19 cellular contexts compared by ENCODE assay signal in the genomic region with DNA sequence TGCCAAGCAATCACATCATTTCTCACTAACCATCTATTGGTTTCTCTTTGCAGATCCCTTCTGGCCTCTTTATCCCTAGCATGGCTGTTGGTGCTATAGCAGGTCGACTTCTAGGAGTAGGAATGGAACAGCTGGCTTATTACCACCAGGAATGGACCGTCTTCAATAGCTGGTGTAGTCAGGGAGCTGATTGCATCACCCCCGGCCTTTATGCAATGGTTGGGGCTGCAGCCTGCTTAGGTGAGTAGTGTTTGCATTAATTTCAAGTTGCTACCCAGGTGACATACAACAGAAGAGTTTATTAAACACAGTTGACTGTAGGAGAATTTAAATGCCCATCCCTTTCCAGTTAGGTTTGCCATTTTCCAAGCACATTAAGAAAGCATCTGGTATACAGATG.
DNase-seq lines count a peak whose midpoint lies in the region; ATAC-seq, FAIRE-seq and TF ChIP-seq lines count a peak whose summit lies in the region.
"Had no signal": no experiment of that assay in that cellular context is flagged by ENCODE, and none has a peak within 500 bp of the region (broad histone marks: within the 10 kb centered on the region; RNA-seq: fewer than 3 reads in every experiment).

No MANE protein-coding gene starts in this region.

- H3K36me3 ChIP-seq in bronchial epithelial cell (ENCODE audit: control insufficient read depth, insufficient read depth, low read length) (no peaks in the 10 kb centered on the region), HepG2 (replicated peaks in 1 of 2; ENCODE audit: control insufficient read depth in 1 of 2, insufficient read depth in 2 of 2, low read length in 2 of 2) (peaks cover 0 to 4% of the 10 kb centered on the region in 2 experiments; a peak in 1 of 5 replicates), lung (ENCODE audit: control insufficient read depth in 2 of 2, insufficient read depth in 2 of 2, low read length in 2 of 2) (peaks cover 2 to 3% of the 10 kb centered on the region in 2 donors)
- H3K36me3 ChIP-seq: BLaER1, HAP-1 had no signal

- WGBS in HepG2 (ENCODE audit: low lambda C conversion rate), result no CpG with 5 or more reads among the region's 3 CpGs
- 49 to 70% methylated on average over 3 of the region's 3 CpGs for WGBS in lung, 2 donors

- CTCF ChIA-PET in HepG2 (lab: Yijun Ruan, JAX; ENCODE audit: low intra/inter-chr PET ratio, low total read pairs), result no interaction called here

- no peak overlapping the region for H3K9ac ChIP-seq in HepG2 (ENCODE audit: insufficient read depth, low read depth, low read length)
- H3K9ac ChIP-seq: BLaER1 had no signal

- no peak overlapping the region for H3K4me2 ChIP-seq in HepG2 (ENCODE audit: low read depth, low read length)
- H3K4me2 ChIP-seq: A549, BLaER1 had no signal

- TF ChIP-seq CTCF in bronchial epithelial cell (IDR thresholded peaks at IDR 0.05; ENCODE audit: insufficient read depth, low read length, severe bottlenecking) (no peak), HepG2 (CRISPR knock-in tag; IDR thresholded peaks at IDR 0.05) (no peak), lung (IDR thresholded peaks at IDR 0.05; ENCODE audit: control extremely low read depth, extremely low read depth) (no peak)

- no peaks in the 10 kb centered on the region for H3K27me3 Mint-ChIP-seq in activated T-helper 17 cell treated with anti-CD3 and anti-CD28 coated beads, Interleukin-2, amount 50 U/mL, for 72 hours
- H3K27me3 Mint-ChIP-seq: CD4-positive, alpha-beta memory T cell had no signal

- H3K9me3 Mint-ChIP-seq in activated T-helper 17 cell treated with anti-CD3 and anti-CD28 coated beads, Interleukin-2, amount 50 U/mL, for 72 hours, result no peaks in the 10 kb centered on the region
- H3K9me3 Mint-ChIP-seq: CD14-positive monocyte; CD4-positive, alpha-beta memory T cell had no signal

- POLR2A ChIA-PET in HepG2 (lab: Yijun Ruan, JAX), result no interaction called here

- no peaks in the 10 kb centered on the region for H3K4me1 Mint-ChIP-seq in activated T-helper 17 cell treated with anti-CD3 and anti-CD28 coated beads, Interleukin-2, amount 50 U/mL, for 72 hours
- H3K4me1 Mint-ChIP-seq: CD14-positive monocyte; CD4-positive, alpha-beta memory T cell had no signal

- intact Hi-C loops in HepG2 (cut with micrococcal nuclease; ENCODE audit: unreplicated experiment), result no loop called here
- intact Hi-C loops in posterior cingulate gyrus (cut with DNase I), result no loop called here
- intact Hi-C loops in left cardiac atrium (cut with DNase I), result no loop called here

- BruUV-seq in HepG2 (replicated peaks; lab: Mats Ljungman, UMichigan), result no TSS peak

- H3K27ac Mint-ChIP-seq in activated T-helper 17 cell treated with anti-CD3 and anti-CD28 coated beads, Interleukin-2, amount 50 U/mL, for 72 hours, result no peak overlapping the region
- H3K27ac Mint-ChIP-seq: CD14-positive monocyte; CD4-positive, alpha-beta memory T cell had no signal

- ATAC-seq in HepG2, result no peak
- ATAC-seq in lung (ENCODE audit: insufficient read depth, low FRiP score), result no peak
- no peak for ATAC-seq in left cardiac atrium
- no peak for ATAC-seq in activated T-helper 17 cell treated with anti-CD3 and anti-CD28 coated beads, Interleukin-2, amount 50 U/mL, for 72 hours (replicated peaks)
- ATAC-seq: A549, GM12878 had no signal

- peaks cover 9% of the 10 kb centered on the region for H3K4me1 ChIP-seq in HepG2 (ENCODE audit: insufficient read depth, low read length)
- H3K4me1 ChIP-seq in lung (ENCODE audit: control insufficient read depth in 2 of 2, insufficient read depth in 2 of 2, low read length in 2 of 2), result no peaks in the 10 kb centered on the region
- H3K4me1 ChIP-seq: A549, HAP-1 had no signal

- H3K36me3 Mint-ChIP-seq in activated T-helper 17 cell treated with anti-CD3 and anti-CD28 coated beads, Interleukin-2, amount 50 U/mL, for 72 hours (ENCODE audit: low read depth), result no peaks in the 10 kb centered on the region

- H3K9me3 ChIP-seq in HepG2 (ENCODE audit: low read length), result no peaks in the 10 kb centered on the region
- H3K9me3 ChIP-seq in lung (ENCODE audit: control insufficient read depth in 2 of 2, insufficient read depth in 1 of 2, low read length in 1 of 2), result peaks cover 0 to 1% of the 10 kb centered on the region in 2 donors
- H3K9me3 ChIP-seq: A549, BLaER1, HAP-1 had no signal

- H2AFZ ChIP-seq in HepG2 (ENCODE audit: low read length), result no peak overlapping the region

- H3K4me3 ChIP-seq in bronchial epithelial cell (ENCODE audit: low read depth, low read length), result no peak overlapping the region
- H3K4me3 ChIP-seq in HepG2 (replicated peaks in 1 of 3; ENCODE audit: insufficient read depth in 1 of 3, low read depth in 2 of 3, low read length in 3 of 3), result no peak overlapping the region
- no peak overlapping the region for H3K4me3 ChIP-seq in lung
- H3K4me3 ChIP-seq: A549, BLaER1, GM12878, HAP-1 had no signal

- no peak for TF ChIP-seq POLR2A in HepG2 (IDR thresholded peaks at IDR 0.05; ENCODE audit: insufficient read depth in 1 of 2, low read depth in 2 of 2, low read length in 2 of 2)

- no peaks in the 10 kb centered on the region for H4K20me1 ChIP-seq in HepG2 (ENCODE audit: insufficient read depth, low read length)
- H4K20me1 ChIP-seq: BLaER1 had no signal

- H3K79me2 ChIP-seq in HepG2 (ENCODE audit: insufficient read depth, low read length), result no peaks in the 10 kb centered on the region

- TF ChIP-seq RAD21 in HepG2 (CRISPR knock-in tag; IDR thresholded peaks at IDR 0.05), result no peak

- TF ChIP-seq EP300 in HepG2 (IDR thresholded peaks at IDR 0.05; ENCODE audit: low read depth in 2 of 2, low read length in 2 of 2), result no peak
- TF ChIP-seq EP300 in HepG2 (CRISPR knock-in tag; IDR thresholded peaks at IDR 0.05; ENCODE audit: borderline replicate concordance), result no peak

- H3K27ac ChIP-seq in HepG2 (ENCODE audit: extremely low read length, insufficient read depth, low read length) (no peak overlapping the region), lung (ENCODE audit: low read depth in 1 of 2, low read length in 1 of 2) (no peak overlapping the region)
- H3K27ac ChIP-seq: 22Rv1, A549, BLaER1 had no signal

- in situ Hi-C loops in HepG2 (cut with HindIII; ENCODE audit: extremely low pct_ligation_motif_present, low pct_unique_long_range_greater_than_20kb), result no loop called here

- FAIRE-seq in bronchial epithelial cell (lab: Jason Lieb, UNC) (peak; percentile 55), HepG2 (lab: Jason Lieb, UNC) (no peak)
- FAIRE-seq: GM12878 had no signal

- DNase-seq in DMS53 (lab: John Stamatoyannopoulos, UW) (peak; percentile 57), DMS53 treated with DMSO at 0.1 percent for 48 hours (lab: John Stamatoyannopoulos, UW; ENCODE audit: unreplicated experiment) (no peak), bronchial epithelial cell (ENCODE audit: low read depth) (no peak), HepG2 (ENCODE audit: low spot score) (no peak), lung (ENCODE audit: low spot score) (peak; percentile 30), posterior cingulate gyrus (no peak), left cardiac atrium (no peak)
- DNase-seq: AML-193; CD4-positive, alpha-beta memory T cell; DMS153; DND-41; EL had no signal

- H3K27me3 ChIP-seq in bronchial epithelial cell (ENCODE audit: control insufficient read depth, insufficient read depth, low read length) (no peaks in the 10 kb centered on the region), HepG2 (ENCODE audit: control insufficient read depth in 1 of 2, insufficient read depth in 2 of 2, low read length in 2 of 2) (no peaks in the 10 kb centered on the region), lung (ENCODE audit: control insufficient read depth, insufficient read depth) (no peaks in the 10 kb centered on the region)

- no peak overlapping the region for H3K4me3 Mint-ChIP-seq in activated T-helper 17 cell treated with anti-CD3 and anti-CD28 coated beads, Interleukin-2, amount 50 U/mL, for 72 hours
- H3K4me3 Mint-ChIP-seq: CD14-positive monocyte; CD4-positive, alpha-beta memory T cell had no signal

TF ChIP-seq in HepG2, 621 proteins besides CTCF, POLR2A, EP300 and RAD21:
- TF ChIP-seq ATF4 (CRISPR knock-in tag; IDR thresholded peaks at IDR 0.05), result peak in 1 of 2 experiments; percentile 75; a peak in 2 of 4 replicates
- no peak for TF ChIP-seq ATF7 (IDR thresholded peaks at IDR 0.05)
- TF ChIP-seq ATF7 (CRISPR knock-in tag; IDR thresholded peaks at IDR 0.05), result no peak
- no peak for TF ChIP-seq NFE2L1 (CRISPR knock-in tag; IDR thresholded peaks at IDR 0.05; ENCODE audit: borderline replicate concordance)
- peak; percentile 48; the same call in 1 of the 2 replicates for TF ChIP-seq CEBPB (IDR thresholded peaks at IDR 0.05; ENCODE audit: borderline replicate concordance, low read depth, low read length)

Comparison
In these comparisons a context has a peak if more than half of its experiments do, and no peak if none do; other contexts are left out.
1. DNase-seq: peak in DMS53 (single experiment) and lung (single experiment); none in DMS53 treated with DMSO at 0.1 percent for 48 hours (single experiment), bronchial epithelial cell (single experiment), HepG2 (single experiment), posterior cingulate gyrus (0 of 10) and left cardiac atrium (single experiment).